1 cellular context compared by ENCODE assay signal in the genomic region with DNA sequence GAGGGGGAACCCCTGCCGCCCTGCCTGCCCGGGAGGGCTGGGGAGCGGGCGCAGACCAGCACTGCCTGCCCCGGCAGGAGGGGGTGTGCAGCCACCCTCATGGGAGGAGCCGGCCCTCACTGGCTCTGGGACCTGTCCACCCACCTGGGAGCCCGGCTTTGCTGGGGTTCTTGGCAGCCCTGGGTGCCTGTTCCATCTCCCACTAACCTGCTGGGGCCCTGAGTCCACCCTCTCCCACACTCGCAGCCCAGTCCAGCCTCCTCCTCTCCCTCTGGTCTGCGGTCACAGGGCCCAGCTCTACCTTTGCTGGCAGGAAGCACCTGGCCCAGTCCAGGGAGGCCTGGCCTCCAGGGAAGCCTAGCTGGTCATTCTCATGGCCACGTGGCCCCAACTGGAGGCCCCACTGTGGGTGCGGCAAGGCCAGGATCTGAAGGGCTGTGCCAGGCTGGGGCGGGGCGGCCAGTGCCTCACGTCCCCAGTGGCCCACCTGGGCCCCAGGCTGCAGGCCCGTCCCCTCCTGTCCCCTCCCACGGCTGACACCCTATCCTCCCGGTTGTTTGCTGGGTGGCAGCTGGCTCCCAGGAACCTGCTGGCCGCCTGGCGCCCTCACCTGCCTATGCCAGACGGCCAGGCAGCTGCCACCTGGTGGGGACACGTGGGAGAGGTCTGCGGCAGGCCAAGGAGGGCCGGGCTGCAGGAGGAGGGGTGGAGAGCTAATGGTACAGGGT.
TF ChIP-seq lines count a peak whose summit lies in the region.

A gene (minus strand): TSS at position 393 of the 728 bp plus-strand sequence. CDS start 721 bp downstream, outside the sequence.

TF ChIP-seq in HepG2, 621 proteins besides CTCF, POLR2A, EP300 and RAD21 (continued from another document and continues in another):
- TF ChIP-seq, protein P1, sequence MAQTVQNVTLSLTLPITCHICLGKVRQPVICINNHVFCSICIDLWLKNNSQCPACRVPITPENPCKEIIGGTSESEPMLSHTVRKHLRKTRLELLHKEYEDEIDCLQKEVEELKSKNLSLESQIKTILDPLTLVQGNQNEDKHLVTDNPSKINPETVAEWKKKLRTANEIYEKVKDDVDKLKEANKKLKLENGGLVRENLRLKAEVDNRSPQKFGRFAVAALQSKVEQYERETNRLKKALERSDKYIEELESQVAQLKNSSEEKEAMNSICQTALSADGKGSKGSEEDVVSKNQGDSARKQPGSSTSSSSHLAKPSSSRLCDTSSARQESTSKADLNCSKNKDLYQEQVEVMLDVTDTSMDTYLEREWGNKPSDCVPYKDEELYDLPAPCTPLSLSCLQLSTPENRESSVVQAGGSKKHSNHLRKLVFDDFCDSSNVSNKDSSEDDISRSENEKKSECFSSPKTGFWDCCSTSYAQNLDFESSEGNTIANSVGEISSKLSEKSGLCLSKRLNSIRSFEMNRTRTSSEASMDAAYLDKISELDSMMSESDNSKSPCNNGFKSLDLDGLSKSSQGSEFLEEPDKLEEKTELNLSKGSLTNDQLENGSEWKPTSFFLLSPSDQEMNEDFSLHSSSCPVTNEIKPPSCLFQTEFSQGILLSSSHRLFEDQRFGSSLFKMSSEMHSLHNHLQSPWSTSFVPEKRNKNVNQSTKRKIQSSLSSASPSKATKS (CRISPR knock-in tag; IDR thresholded peaks at IDR 0.05), result no peak
- TF ChIP-seq HMG20A (CRISPR knock-in tag; IDR thresholded peaks at IDR 0.05; ENCODE audit: borderline replicate concordance) (no peak), ZNF841 (CRISPR knock-in tag; IDR thresholded peaks at IDR 0.05; ENCODE audit: borderline replicate concordance) (no peak), ZSCAN21 (CRISPR knock-in tag; IDR thresholded peaks at IDR 0.05; ENCODE audit: borderline replicate concordance) (peak; percentile 83; the same call in 1 of the 2 replicates), CBX1 (IDR thresholded peaks at IDR 0.05; ENCODE audit: low read depth) (no peak), MXD4 (CRISPR knock-in tag; IDR thresholded peaks at IDR 0.05) (peak; percentile 89), HIVEP1 (CRISPR knock-in tag; IDR thresholded peaks at IDR 0.05) (peak; percentile 73; the same call in 1 of the 2 replicates), HNF4G (IDR thresholded peaks at IDR 0.05; ENCODE audit: borderline replicate concordance, low read depth, low read length) (no peak), HNF4G (CRISPR knock-in tag; IDR thresholded peaks at IDR 0.05; ENCODE audit: borderline replicate concordance, low read depth) (0 out of 2 replicates have a peak, but pooled peaks have one; percentile 19), ZBTB8A (CRISPR knock-in tag; IDR thresholded peaks at IDR 0.05; ENCODE audit: borderline replicate concordance, low read depth) (no peak), ZNF768 (CRISPR knock-in tag; IDR thresholded peaks at IDR 0.05) (peak; percentile 57), SIN3A (IDR thresholded peaks at IDR 0.05; ENCODE audit: borderline replicate concordance, low read depth, low read length) (peak; percentile 89; the same call in 1 of the 2 replicates), ZNF24 (IDR thresholded peaks at IDR 0.05) (no peak), RELA (CRISPR knock-in tag; IDR thresholded peaks at IDR 0.05) (peak; percentile 74), KLF11 (CRISPR knock-in tag; IDR thresholded peaks at IDR 0.05) (peak; percentile 88), ZNF550 (CRISPR knock-in tag; IDR thresholded peaks at IDR 0.05; ENCODE audit: borderline replicate concordance) (peak; percentile 67; the same call in 1 of the 2 replicates), ZNF333 (CRISPR knock-in tag; IDR thresholded peaks at IDR 0.05; ENCODE audit: borderline replicate concordance) (0 out of 2 replicates have a peak, but pooled peaks have one; percentile 78), RORA (CRISPR knock-in tag; IDR thresholded peaks at IDR 0.05) (no peak), SALL1 (CRISPR knock-in tag; IDR thresholded peaks at IDR 0.05) (peak; percentile 67; the same call in 1 of the 2 replicates), NFATC3 (CRISPR knock-in tag; IDR thresholded peaks at IDR 0.05) (no peak), ZFAT (CRISPR knock-in tag; conservative IDR thresholded peaks at IDR 0.05) (no peak; the same call in 1 of the 2 replicates), DPF2 (CRISPR knock-in tag; IDR thresholded peaks at IDR 0.05; ENCODE audit: borderline replicate concordance, low read depth) (no peak), PRMT3 (CRISPR knock-in tag; IDR thresholded peaks at IDR 0.05; ENCODE audit: borderline replicate concordance, low read depth) (no peak), ZNF790 (CRISPR knock-in tag; IDR thresholded peaks at IDR 0.05; ENCODE audit: borderline replicate concordance) (peak; percentile 51; the same call in 1 of the 2 replicates), FOXK1 (CRISPR knock-in tag; IDR thresholded peaks at IDR 0.05; ENCODE audit: borderline replicate concordance, low read depth) (peak; percentile 54; the same call in 1 of the 2 replicates), DNMT3B (CRISPR knock-in tag; conservative IDR thresholded peaks at IDR 0.05) (no peak; the same call in 1 of the 2 replicates), U2AF2 (IDR thresholded peaks at IDR 0.05; ENCODE audit: low read depth, low read length) (no peak), ZNF839 (CRISPR knock-in tag; IDR thresholded peaks at IDR 0.05; ENCODE audit: borderline replicate concordance) (peak; percentile 90; the same call in 1 of the 2 replicates), U2AF1 (optimal IDR thresholded peaks at IDR 0.05; ENCODE audit: low read depth, low read length) (no peak), HNRNPH1 (optimal IDR thresholded peaks at IDR 0.05; ENCODE audit: low read depth, low read length) (no peak), ZNF251 (CRISPR knock-in tag; IDR thresholded peaks at IDR 0.05) (no peak), EZH2 (conservative IDR thresholded peaks at IDR 0.05; ENCODE audit: low read depth, low read length) (no peak), ZNF451 (CRISPR knock-in tag; IDR thresholded peaks at IDR 0.05) (peak; percentile 95)
- TF ChIP-seq, protein P2, sequence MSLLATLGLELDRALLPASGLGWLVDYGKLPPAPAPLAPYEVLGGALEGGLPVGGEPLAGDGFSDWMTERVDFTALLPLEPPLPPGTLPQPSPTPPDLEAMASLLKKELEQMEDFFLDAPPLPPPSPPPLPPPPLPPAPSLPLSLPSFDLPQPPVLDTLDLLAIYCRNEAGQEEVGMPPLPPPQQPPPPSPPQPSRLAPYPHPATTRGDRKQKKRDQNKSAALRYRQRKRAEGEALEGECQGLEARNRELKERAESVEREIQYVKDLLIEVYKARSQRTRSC (CRISPR knock-in tag; IDR thresholded peaks at IDR 0.05; ENCODE audit: low read depth), result no peak
- TF ChIP-seq, protein P3, sequence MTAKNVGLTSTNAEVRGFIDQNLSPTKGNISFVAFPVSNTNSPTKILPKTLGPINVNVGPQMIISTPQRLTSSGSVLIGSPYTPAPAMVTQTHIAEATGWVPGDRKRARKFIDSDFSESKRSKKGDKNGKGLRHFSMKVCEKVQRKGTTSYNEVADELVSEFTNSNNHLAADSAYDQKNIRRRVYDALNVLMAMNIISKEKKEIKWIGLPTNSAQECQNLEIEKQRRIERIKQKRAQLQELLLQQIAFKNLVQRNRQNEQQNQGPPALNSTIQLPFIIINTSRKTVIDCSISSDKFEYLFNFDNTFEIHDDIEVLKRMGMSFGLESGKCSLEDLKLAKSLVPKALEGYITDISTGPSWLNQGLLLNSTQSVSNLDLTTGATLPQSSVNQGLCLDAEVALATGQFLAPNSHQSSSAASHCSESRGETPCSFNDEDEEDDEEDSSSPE (CRISPR knock-in tag; IDR thresholded peaks at IDR 0.05), result peak; percentile 65
- TF ChIP-seq, protein P4, sequence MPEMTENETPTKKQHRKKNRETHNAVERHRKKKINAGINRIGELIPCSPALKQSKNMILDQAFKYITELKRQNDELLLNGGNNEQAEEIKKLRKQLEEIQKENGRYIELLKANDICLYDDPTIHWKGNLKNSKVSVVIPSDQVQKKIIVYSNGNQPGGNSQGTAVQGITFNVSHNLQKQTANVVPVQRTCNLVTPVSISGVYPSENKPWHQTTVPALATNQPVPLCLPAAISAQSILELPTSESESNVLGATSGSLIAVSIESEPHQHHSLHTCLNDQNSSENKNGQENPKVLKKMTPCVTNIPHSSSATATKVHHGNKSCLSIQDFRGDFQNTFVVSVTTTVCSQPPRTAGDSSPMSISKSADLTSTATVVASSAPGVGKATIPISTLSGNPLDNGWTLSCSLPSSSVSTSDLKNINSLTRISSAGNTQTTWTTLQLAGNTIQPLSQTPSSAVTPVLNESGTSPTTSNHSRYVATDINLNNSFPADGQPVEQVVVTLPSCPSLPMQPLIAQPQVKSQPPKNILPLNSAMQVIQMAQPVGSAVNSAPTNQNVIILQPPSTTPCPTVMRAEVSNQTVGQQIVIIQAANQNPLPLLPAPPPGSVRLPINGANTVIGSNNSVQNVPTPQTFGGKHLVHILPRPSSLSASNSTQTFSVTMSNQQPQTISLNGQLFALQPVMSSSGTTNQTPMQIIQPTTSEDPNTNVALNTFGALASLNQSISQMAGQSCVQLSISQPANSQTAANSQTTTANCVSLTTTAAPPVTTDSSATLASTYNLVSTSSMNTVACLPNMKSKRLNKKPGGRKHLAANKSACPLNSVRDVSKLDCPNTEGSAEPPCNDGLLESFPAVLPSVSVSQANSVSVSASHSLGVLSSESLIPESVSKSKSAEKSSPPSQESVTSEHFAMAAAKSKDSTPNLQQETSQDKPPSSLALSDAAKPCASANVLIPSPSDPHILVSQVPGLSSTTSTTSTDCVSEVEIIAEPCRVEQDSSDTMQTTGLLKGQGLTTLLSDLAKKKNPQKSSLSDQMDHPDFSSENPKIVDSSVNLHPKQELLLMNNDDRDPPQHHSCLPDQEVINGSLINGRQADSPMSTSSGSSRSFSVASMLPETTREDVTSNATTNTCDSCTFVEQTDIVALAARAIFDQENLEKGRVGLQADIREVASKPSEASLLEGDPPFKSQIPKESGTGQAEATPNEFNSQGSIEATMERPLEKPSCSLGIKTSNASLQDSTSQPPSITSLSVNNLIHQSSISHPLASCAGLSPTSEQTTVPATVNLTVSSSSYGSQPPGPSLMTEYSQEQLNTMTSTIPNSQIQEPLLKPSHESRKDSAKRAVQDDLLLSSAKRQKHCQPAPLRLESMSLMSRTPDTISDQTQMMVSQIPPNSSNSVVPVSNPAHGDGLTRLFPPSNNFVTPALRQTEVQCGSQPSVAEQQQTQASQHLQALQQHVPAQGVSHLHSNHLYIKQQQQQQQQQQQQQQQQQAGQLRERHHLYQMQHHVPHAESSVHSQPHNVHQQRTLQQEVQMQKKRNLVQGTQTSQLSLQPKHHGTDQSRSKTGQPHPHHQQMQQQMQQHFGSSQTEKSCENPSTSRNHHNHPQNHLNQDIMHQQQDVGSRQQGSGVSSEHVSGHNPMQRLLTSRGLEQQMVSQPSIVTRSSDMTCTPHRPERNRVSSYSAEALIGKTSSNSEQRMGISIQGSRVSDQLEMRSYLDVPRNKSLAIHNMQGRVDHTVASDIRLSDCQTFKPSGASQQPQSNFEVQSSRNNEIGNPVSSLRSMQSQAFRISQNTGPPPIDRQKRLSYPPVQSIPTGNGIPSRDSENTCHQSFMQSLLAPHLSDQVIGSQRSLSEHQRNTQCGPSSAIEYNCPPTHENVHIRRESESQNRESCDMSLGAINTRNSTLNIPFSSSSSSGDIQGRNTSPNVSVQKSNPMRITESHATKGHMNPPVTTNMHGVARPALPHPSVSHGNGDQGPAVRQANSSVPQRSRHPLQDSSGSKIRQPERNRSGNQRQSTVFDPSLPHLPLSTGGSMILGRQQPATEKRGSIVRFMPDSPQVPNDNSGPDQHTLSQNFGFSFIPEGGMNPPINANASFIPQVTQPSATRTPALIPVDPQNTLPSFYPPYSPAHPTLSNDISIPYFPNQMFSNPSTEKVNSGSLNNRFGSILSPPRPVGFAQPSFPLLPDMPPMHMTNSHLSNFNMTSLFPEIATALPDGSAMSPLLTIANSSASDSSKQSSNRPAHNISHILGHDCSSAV (CRISPR knock-in tag; IDR thresholded peaks at IDR 0.05; ENCODE audit: borderline replicate concordance), result 0 out of 2 replicates have a peak, but pooled peaks have one; percentile 32
- TF ChIP-seq, protein P5, sequence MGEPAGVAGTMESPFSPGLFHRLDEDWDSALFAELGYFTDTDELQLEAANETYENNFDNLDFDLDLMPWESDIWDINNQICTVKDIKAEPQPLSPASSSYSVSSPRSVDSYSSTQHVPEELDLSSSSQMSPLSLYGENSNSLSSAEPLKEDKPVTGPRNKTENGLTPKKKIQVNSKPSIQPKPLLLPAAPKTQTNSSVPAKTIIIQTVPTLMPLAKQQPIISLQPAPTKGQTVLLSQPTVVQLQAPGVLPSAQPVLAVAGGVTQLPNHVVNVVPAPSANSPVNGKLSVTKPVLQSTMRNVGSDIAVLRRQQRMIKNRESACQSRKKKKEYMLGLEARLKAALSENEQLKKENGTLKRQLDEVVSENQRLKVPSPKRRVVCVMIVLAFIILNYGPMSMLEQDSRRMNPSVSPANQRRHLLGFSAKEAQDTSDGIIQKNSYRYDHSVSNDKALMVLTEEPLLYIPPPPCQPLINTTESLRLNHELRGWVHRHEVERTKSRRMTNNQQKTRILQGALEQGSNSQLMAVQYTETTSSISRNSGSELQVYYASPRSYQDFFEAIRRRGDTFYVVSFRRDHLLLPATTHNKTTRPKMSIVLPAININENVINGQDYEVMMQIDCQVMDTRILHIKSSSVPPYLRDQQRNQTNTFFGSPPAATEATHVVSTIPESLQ (CRISPR knock-in tag; conservative IDR thresholded peaks at IDR 0.05), result no peak
- TF ChIP-seq, protein P6, sequence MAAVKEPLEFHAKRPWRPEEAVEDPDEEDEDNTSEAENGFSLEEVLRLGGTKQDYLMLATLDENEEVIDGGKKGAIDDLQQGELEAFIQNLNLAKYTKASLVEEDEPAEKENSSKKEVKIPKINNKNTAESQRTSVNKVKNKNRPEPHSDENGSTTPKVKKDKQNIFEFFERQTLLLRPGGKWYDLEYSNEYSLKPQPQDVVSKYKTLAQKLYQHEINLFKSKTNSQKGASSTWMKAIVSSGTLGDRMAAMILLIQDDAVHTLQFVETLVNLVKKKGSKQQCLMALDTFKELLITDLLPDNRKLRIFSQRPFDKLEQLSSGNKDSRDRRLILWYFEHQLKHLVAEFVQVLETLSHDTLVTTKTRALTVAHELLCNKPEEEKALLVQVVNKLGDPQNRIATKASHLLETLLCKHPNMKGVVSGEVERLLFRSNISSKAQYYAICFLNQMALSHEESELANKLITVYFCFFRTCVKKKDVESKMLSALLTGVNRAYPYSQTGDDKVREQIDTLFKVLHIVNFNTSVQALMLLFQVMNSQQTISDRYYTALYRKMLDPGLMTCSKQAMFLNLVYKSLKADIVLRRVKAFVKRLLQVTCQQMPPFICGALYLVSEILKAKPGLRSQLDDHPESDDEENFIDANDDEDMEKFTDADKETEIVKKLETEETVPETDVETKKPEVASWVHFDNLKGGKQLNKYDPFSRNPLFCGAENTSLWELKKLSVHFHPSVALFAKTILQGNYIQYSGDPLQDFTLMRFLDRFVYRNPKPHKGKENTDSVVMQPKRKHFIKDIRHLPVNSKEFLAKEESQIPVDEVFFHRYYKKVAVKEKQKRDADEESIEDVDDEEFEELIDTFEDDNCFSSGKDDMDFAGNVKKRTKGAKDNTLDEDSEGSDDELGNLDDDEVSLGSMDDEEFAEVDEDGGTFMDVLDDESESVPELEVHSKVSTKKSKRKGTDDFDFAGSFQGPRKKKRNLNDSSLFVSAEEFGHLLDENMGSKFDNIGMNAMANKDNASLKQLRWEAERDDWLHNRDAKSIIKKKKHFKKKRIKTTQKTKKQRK (IDR thresholded peaks at IDR 0.05; ENCODE audit: low read length), result no peak
